ENCODE assay signal across 11 cellular contexts in genomic region chr1:117146570-117147340, GRCh38. TPM values are rescaled to one million over a fixed set of nuclear protein-coding genes. Genes with fewer than 3 reads are reported as not detected.
A peak's percentile ranks its signal among the peaks of the same experiment; 100 is the strongest.
DNase-seq lines count a peak whose midpoint lies in the region; ATAC-seq, FAIRE-seq and TF ChIP-seq lines count a peak whose summit lies in the region.
"Had no signal": no experiment of that assay in that cellular context is flagged by ENCODE, and none has a peak within 500 bp of the region (broad histone marks: within the 10 kb centered on the region; RNA-seq: fewer than 3 reads in every experiment).

No MANE protein-coding gene starts in this region.

- H3K4me3 ChIP-seq in bronchial epithelial cell (ENCODE audit: low read depth, low read length) = no peak overlapping the region

- DNase-seq in DMS 273 (lab: John Stamatoyannopoulos, UW; ENCODE audit: unreplicated experiment) (peak; percentile 84), NCI-H2227 (lab: John Stamatoyannopoulos, UW; ENCODE audit: unreplicated experiment) (peak; percentile 65), bronchial epithelial cell (ENCODE audit: low read depth) (peak; percentile 63), mucosa of gallbladder (ENCODE audit: low spot score) (peak; percentile 51), NOMO-1 treated with DMSO at 0.1 percent for 48 hours (lab: John Stamatoyannopoulos, UW; ENCODE audit: unreplicated experiment) (no peak), GM19238 (ENCODE audit: insufficient read length, low spot score) (no peak)
- DNase-seq: activated B cell treated with CpG ODN at 0.5 μM for 24 hours; effector memory CD8-positive, alpha-beta T cell; NCI-H1436 treated with DMSO at 0.1 percent for 48 hours had no signal

- TF ChIP-seq CTCF in bronchial epithelial cell (IDR thresholded peaks at IDR 0.05; ENCODE audit: insufficient read depth, low read length, severe bottlenecking) = no peak

- no peaks in the 10 kb centered on the region for H3K27me3 ChIP-seq in bronchial epithelial cell (ENCODE audit: control insufficient read depth, insufficient read depth, low read length)

- H3K36me3 ChIP-seq in bronchial epithelial cell (ENCODE audit: control insufficient read depth, insufficient read depth, low read length) = no peaks in the 10 kb centered on the region

- no peak for FAIRE-seq in bronchial epithelial cell (lab: Jason Lieb, UNC)

- ATAC-seq in GM19397 (IDR thresholded peaks at IDR 0.05; ENCODE audit: unreplicated experiment) = no peak
- ATAC-seq in HG02885 (IDR thresholded peaks at IDR 0.05; ENCODE audit: poor library complexity, unreplicated experiment) = no peak
- ATAC-seq: effector memory CD8-positive, alpha-beta T cell had no signal

RNA-seq across cellular contexts. Expression of gene TRIM45, which starts 25.2 kb away (rescaled TPM):
- 2.6 and 2.9 TPM in 2 replicates for total RNA-seq in bronchial epithelial cell
- 7.2 TPM for total RNA-seq in mucosa of gallbladder

Comparison
In these comparisons a context has a peak if more than half of its experiments do, and no peak if none do; other contexts are left out.
1. DNase-seq: peak in DMS 273 (single experiment), NCI-H2227 (single experiment), bronchial epithelial cell (single experiment) and mucosa of gallbladder (single experiment); none in NOMO-1 treated with DMSO at 0.1 percent for 48 hours (single experiment) and GM19238 (single experiment).